Comparison of ENCODE assay signal across 6 cellular contexts in the genomic region with DNA sequence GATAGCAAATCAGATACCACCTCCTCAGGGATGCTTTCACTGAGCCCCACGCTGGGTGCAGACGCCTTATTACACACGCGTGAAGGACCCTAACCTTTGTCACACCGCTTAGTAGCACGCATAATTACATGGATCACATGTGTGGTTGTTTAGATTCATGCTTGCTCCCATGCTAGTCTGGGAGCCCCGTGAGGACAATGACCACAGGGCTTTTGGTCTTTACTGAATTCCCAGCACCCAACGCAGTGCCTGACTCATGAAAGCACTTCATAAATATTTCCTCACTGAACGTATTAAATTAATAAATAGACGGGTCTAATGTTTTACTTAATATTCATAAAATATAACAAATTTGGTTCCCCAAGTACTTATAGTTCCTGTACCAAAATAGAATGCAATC.
"Had no signal": no experiment of that assay in that cellular context is flagged by ENCODE, and none has a peak within 500 bp of the region (broad histone marks: within the 10 kb centered on the region; RNA-seq: fewer than 3 reads in every experiment).

No MANE protein-coding gene starts in this region.

- H3K9me3 Mint-ChIP-seq: H9, IgD-negative memory B cell had no signal

- DNase-seq: H9, KBM-7 had no signal

- FAIRE-seq: H1, H54 had no signal

- H3K4me3 Mint-ChIP-seq: H9, IgD-negative memory B cell had no signal

- H3K4me1 Mint-ChIP-seq: IgD-negative memory B cell had no signal

- H3K4me3 ChIP-seq: GM23248 had no signal

- H3K27ac ChIP-seq: GM23248 had no signal

- H2AFZ ChIP-seq: GM23248 had no signal

- H3K36me3 Mint-ChIP-seq: IgD-negative memory B cell had no signal

- H3K27ac Mint-ChIP-seq: H9, IgD-negative memory B cell had no signal

- H3K27me3 Mint-ChIP-seq: IgD-negative memory B cell had no signal

- H3K9ac ChIP-seq: GM23248 had no signal
